ENCODE assay signal across 30 cellular contexts in genomic region chrX:8233091-8233490, GRCh38.
"Had no signal": no experiment of that assay in that cellular context is flagged by ENCODE, and none has a peak within 500 bp of the region (broad histone marks: within the 10 kb centered on the region; RNA-seq: fewer than 3 reads in every experiment).

No MANE protein-coding gene starts in this region.

- H3K4me1 Mint-ChIP-seq: activated CD4-positive, alpha-beta memory T cell treated with anti-CD3 and anti-CD28 coated beads, Interleukin-2, amount 10 ng/mL, durations not matched to agents 7 days and 5 days; activated CD4-positive, alpha-beta T cell treated with anti-CD3 and anti-CD28 coated beads, Interleukin-2, amount 10 ng/mL, durations not matched to agents 7 days and 5 days; central memory CD8-positive, alpha-beta T cell had no signal

- H3K4me3 ChIP-seq: body of pancreas, breast epithelium, esophagus muscularis mucosa had no signal

- H3K9me3 ChIP-seq: body of pancreas, breast epithelium, esophagus muscularis mucosa had no signal

- H3K36me3 Mint-ChIP-seq: activated naive CD8-positive, alpha-beta T cell had no signal

- H3K27me3 ChIP-seq: body of pancreas, breast epithelium, esophagus muscularis mucosa had no signal

- H3K4me1 ChIP-seq: body of pancreas, breast epithelium, esophagus muscularis mucosa had no signal

- H3K4me3 Mint-ChIP-seq: activated CD4-positive, alpha-beta memory T cell treated with anti-CD3 and anti-CD28 coated beads, Interleukin-2, amount 10 ng/mL, durations not matched to agents 7 days and 5 days; activated CD4-positive, alpha-beta T cell treated with anti-CD3 and anti-CD28 coated beads, Interleukin-2, amount 10 ng/mL, durations not matched to agents 7 days and 5 days; activated naive CD8-positive, alpha-beta T cell; activated T-cell treated with anti-CD3 and anti-CD28 coated beads, Interleukin-2, amount 50 U/mL, for 24 hours; activated T-cell treated with anti-CD3 and anti-CD28 coated beads, Interleukin-2, amount 50 U/mL, for 72 hours; central memory CD8-positive, alpha-beta T cell; effector memory CD8-positive, alpha-beta T cell had no signal

- FAIRE-seq: colon had no signal

- DNase-seq: activated CD4-positive, alpha-beta memory T cell treated with anti-CD3 and anti-CD28 coated beads, Interleukin-2, amount 10 ng/mL, durations not matched to agents 7 days and 5 days; activated CD4-positive, alpha-beta T cell treated with anti-CD3 and anti-CD28 coated beads for 1 hour; activated CD4-positive, alpha-beta T cell treated with anti-CD3 and anti-CD28 coated beads for 4 hours; activated CD4-positive, alpha-beta T cell treated with anti-CD3 and anti-CD28 coated beads, Interleukin-2, amount 10 ng/mL, durations not matched to agents 7 days and 5 days; activated CD4-positive, alpha-beta T cell treated with anti-CD3 and anti-CD28 coated beads, Interleukin-2, amount 50 U/mL, for 4 hours; activated CD4-positive, CD25-positive, alpha-beta regulatory T cell; activated CD8-positive, alpha-beta memory T cell treated with anti-CD3 and anti-CD28 coated beads, Interleukin-2, amount 50 U/mL, for 48 hours; activated effector memory CD4-positive, alpha-beta T cell treated with Interleukin-2 at 50 U/mL for 16 hours; activated gamma-delta T cell treated with Interleukin-2 at 50 U/mL for 16 hours; activated naive CD4-positive, alpha-beta T cell treated with anti-CD3 and anti-CD28 coated beads, Interleukin-2, amount 50 U/mL, for 16 hours; activated naive CD4-positive, alpha-beta T cell treated with Interleukin-2 at 50 U/mL for 16 hours; activated T-cell treated with anti-CD3 and anti-CD28 coated beads for 4 hours; activated T-cell treated with anti-CD3 and anti-CD28 coated beads, Interleukin-2, amount 50 U/mL, for 24 hours; activated T-cell treated with anti-CD3 and anti-CD28 coated beads, Interleukin-2, amount 50 U/mL, for 72 hours; amniotic stem cell; anterior cingulate cortex; body of pancreas; cortex of kidney; dermis blood vessel endothelial cell; effector CD4-positive, alpha-beta T cell; effector memory CD8-positive, alpha-beta T cell; erythroblast; foreskin melanocyte; head of caudate nucleus; T-helper 2 cell had no signal

- H3K36me3 ChIP-seq: breast epithelium, esophagus muscularis mucosa had no signal

- H3K9me3 Mint-ChIP-seq: activated CD4-positive, alpha-beta memory T cell treated with anti-CD3 and anti-CD28 coated beads, Interleukin-2, amount 10 ng/mL, durations not matched to agents 7 days and 5 days; activated CD4-positive, alpha-beta T cell treated with anti-CD3 and anti-CD28 coated beads, Interleukin-2, amount 10 ng/mL, durations not matched to agents 7 days and 5 days; central memory CD8-positive, alpha-beta T cell had no signal

- H3K27ac Mint-ChIP-seq: activated CD4-positive, alpha-beta memory T cell treated with anti-CD3 and anti-CD28 coated beads, Interleukin-2, amount 10 ng/mL, durations not matched to agents 7 days and 5 days; activated CD4-positive, alpha-beta T cell treated with anti-CD3 and anti-CD28 coated beads, Interleukin-2, amount 10 ng/mL, durations not matched to agents 7 days and 5 days; activated naive CD8-positive, alpha-beta T cell; activated T-cell treated with anti-CD3 and anti-CD28 coated beads, Interleukin-2, amount 50 U/mL, for 24 hours; activated T-cell treated with anti-CD3 and anti-CD28 coated beads, Interleukin-2, amount 50 U/mL, for 72 hours; effector memory CD8-positive, alpha-beta T cell had no signal

- H3K27ac ChIP-seq: body of pancreas, breast epithelium, esophagus muscularis mucosa had no signal

- ATAC-seq: activated T-cell treated with anti-CD3 and anti-CD28 coated beads, Interleukin-2, amount 50 U/mL, for 72 hours; body of pancreas; effector memory CD8-positive, alpha-beta T cell had no signal

- H3K27me3 Mint-ChIP-seq: activated CD4-positive, alpha-beta memory T cell treated with anti-CD3 and anti-CD28 coated beads, Interleukin-2, amount 10 ng/mL, durations not matched to agents 7 days and 5 days; activated CD4-positive, alpha-beta T cell treated with anti-CD3 and anti-CD28 coated beads, Interleukin-2, amount 10 ng/mL, durations not matched to agents 7 days and 5 days; activated naive CD8-positive, alpha-beta T cell; activated T-cell treated with anti-CD3 and anti-CD28 coated beads, Interleukin-2, amount 50 U/mL, for 24 hours; central memory CD8-positive, alpha-beta T cell; effector memory CD8-positive, alpha-beta T cell had no signal
